ENCODE assay signal across 24 cellular contexts in genomic region chr9:18793122-18793521, GRCh38.
"Had no signal": no experiment of that assay in that cellular context is flagged by ENCODE, and none has a peak within 500 bp of the region (broad histone marks: within the 10 kb centered on the region; RNA-seq: fewer than 3 reads in every experiment).

No MANE protein-coding gene starts in this region.

- H3K27ac Mint-ChIP-seq: dendritic cell treated with granulocyte-macrophage colony-stimulating factor and Interleukin-4, amounts not matched to agents 40 ng/mL and 50 ng/mL, for 4 days; immature natural killer cell; natural killer cell treated with Interleukin-12 subunit alpha and Interleukin-12 subunit beta and Interleukin-15 and Interleukin-18, amount 100 ng/mL, for 72 hours; progenitor cell of endocrine pancreas; stimulated activated naive CD8-positive, alpha-beta T cell treated with anti-CD3 and anti-CD28 coated beads, Interleukin-15, amount 100 ng/mL, for 72 hours had no signal

- H3K4me1 Mint-ChIP-seq: immature natural killer cell; naive B cell; stimulated activated naive CD8-positive, alpha-beta T cell treated with anti-CD3 and anti-CD28 coated beads, Interleukin-15, amount 100 ng/mL, for 72 hours had no signal

- H3K27me3 ChIP-seq: neutrophil, right lobe of liver, suprapubic skin, transverse colon had no signal

- H3K36me3 Mint-ChIP-seq: immature natural killer cell; naive B cell; natural killer cell treated with Interleukin-12 subunit alpha and Interleukin-12 subunit beta and Interleukin-15 and Interleukin-18, amount 100 ng/mL, for 72 hours had no signal

- H3K4me3 Mint-ChIP-seq: dendritic cell treated with granulocyte-macrophage colony-stimulating factor and Interleukin-4, amounts not matched to agents 40 ng/mL and 50 ng/mL, for 4 days; immature natural killer cell; naive B cell; natural killer cell treated with Interleukin-12 subunit alpha and Interleukin-12 subunit beta and Interleukin-15 and Interleukin-18, amount 100 ng/mL, for 72 hours; neural crest cell; stimulated activated naive CD8-positive, alpha-beta T cell treated with anti-CD3 and anti-CD28 coated beads, Interleukin-15, amount 100 ng/mL, for 72 hours had no signal

- H3K9me3 ChIP-seq: lower lobe of right lung, neutrophil, right lobe of liver, suprapubic skin, transverse colon had no signal

- H3K36me3 ChIP-seq: lower lobe of right lung, neutrophil, right lobe of liver, suprapubic skin, transverse colon had no signal

- DNase-seq: effector memory CD4-positive, alpha-beta T cell; erythroblast; hypothalamus; immature natural killer cell; islet precursor cell; kidney glomerular epithelial cell; left colon; left ventricle myocardium superior; lower lobe of right lung; naive B cell; right lobe of liver; small intestine; stimulated activated CD4-positive, alpha-beta T cell treated with anti-CD3 and anti-CD28 coated beads, Interleukin-15, amount 100 ng/mL, for 24 hours; stimulated activated CD4-positive, alpha-beta T cell treated with anti-CD3 and anti-CD28 coated beads, Interleukin-2, amount 100 ng/mL, for 48 hours; stimulated activated naive CD4-positive, alpha-beta T cell; stimulated activated naive CD8-positive, alpha-beta T cell treated with anti-CD3 and anti-CD28 coated beads, Interleukin-15, amount 100 ng/mL, for 72 hours; transverse colon had no signal

- H3K27ac ChIP-seq: lower lobe of right lung, neutrophil, parathyroid adenoma, right lobe of liver, suprapubic skin, transverse colon had no signal

- H3K27me3 Mint-ChIP-seq: dendritic cell treated with granulocyte-macrophage colony-stimulating factor and Interleukin-4, amounts not matched to agents 40 ng/mL and 50 ng/mL, for 4 days; progenitor cell of endocrine pancreas; stimulated activated naive CD8-positive, alpha-beta T cell treated with anti-CD3 and anti-CD28 coated beads, Interleukin-15, amount 100 ng/mL, for 72 hours had no signal

- H3K4me3 ChIP-seq: lower lobe of right lung, right lobe of liver, suprapubic skin, transverse colon had no signal

- H3K9me3 Mint-ChIP-seq: dendritic cell treated with granulocyte-macrophage colony-stimulating factor and Interleukin-4, amounts not matched to agents 40 ng/mL and 50 ng/mL, for 4 days; natural killer cell treated with Interleukin-12 subunit alpha and Interleukin-12 subunit beta and Interleukin-15 and Interleukin-18, amount 100 ng/mL, for 72 hours; stimulated activated naive CD8-positive, alpha-beta T cell treated with anti-CD3 and anti-CD28 coated beads, Interleukin-15, amount 100 ng/mL, for 72 hours had no signal

- H3K4me1 ChIP-seq: lower lobe of right lung, right lobe of liver, transverse colon had no signal
